In the genomic region with DNA sequence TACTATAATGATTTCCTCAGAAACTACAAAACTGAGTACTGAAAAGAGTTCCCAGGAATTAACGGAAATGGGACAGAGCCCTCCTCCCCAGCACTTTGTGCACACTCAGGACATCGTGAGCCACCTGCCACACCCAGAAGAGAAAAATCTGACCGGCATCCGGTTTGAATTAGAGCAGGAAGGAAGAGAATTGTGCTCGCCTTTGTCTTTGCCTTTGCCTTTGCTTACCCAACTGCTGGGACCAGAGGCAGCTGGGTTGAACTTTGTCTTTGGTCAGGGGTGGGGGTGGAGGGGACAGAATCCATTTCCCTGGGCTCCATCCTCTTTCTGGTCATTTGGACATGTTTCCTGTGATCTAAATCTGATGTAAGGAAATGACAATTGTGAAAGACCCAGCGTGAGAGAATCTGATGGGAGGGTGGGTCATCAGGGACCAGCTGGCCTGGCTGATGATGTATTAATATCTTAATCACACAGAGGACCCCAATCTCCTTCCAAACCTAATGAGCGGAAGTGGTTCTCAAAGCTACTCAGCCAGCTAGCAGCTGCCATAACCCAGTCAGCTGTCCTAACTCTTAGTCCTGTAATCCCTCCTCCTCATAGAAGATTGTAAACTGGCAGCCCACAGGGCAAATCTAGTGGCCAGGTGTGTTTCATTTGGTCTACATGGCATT, we compare ENCODE assay signal across 1 cellular context.
A peak's percentile ranks its signal among the peaks of the same experiment; 100 is the strongest.
TF ChIP-seq lines count a peak whose summit lies in the region.

No MANE protein-coding gene starts in this region.

TF ChIP-seq in HepG2, 621 proteins besides CTCF, POLR2A, EP300 and RAD21 (continued from another document and continues in another):
- TF ChIP-seq, protein P1, sequence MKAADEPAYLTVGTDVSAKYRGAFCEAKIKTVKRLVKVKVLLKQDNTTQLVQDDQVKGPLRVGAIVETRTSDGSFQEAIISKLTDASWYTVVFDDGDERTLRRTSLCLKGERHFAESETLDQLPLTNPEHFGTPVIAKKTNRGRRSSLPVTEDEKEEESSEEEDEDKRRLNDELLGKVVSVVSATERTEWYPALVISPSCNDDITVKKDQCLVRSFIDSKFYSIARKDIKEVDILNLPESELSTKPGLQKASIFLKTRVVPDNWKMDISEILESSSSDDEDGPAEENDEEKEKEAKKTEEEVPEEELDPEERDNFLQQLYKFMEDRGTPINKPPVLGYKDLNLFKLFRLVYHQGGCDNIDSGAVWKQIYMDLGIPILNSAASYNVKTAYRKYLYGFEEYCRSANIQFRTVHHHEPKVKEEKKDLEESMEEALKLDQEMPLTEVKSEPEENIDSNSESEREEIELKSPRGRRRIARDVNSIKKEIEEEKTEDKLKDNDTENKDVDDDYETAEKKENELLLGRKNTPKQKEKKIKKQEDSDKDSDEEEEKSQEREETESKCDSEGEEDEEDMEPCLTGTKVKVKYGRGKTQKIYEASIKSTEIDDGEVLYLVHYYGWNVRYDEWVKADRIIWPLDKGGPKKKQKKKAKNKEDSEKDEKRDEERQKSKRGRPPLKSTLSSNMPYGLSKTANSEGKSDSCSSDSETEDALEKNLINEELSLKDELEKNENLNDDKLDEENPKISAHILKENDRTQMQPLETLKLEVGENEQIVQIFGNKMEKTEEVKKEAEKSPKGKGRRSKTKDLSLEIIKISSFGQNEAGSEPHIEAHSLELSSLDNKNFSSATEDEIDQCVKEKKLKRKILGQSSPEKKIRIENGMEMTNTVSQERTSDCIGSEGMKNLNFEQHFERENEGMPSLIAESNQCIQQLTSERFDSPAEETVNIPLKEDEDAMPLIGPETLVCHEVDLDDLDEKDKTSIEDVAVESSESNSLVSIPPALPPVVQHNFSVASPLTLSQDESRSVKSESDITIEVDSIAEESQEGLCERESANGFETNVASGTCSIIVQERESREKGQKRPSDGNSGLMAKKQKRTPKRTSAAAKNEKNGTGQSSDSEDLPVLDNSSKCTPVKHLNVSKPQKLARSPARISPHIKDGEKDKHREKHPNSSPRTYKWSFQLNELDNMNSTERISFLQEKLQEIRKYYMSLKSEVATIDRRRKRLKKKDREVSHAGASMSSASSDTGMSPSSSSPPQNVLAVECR (CRISPR knock-in tag; IDR thresholded peaks at IDR 0.05; ENCODE audit: borderline replicate concordance) = peak; percentile 46; the same call in 1 of the 2 replicates
- TF ChIP-seq FOXP1 (IDR thresholded peaks at IDR 0.05) = no peak
- peak; percentile 46; the same call in 1 of the 2 replicates for TF ChIP-seq FOXP1 (CRISPR knock-in tag; IDR thresholded peaks at IDR 0.05)
- TF ChIP-seq, protein P2, sequence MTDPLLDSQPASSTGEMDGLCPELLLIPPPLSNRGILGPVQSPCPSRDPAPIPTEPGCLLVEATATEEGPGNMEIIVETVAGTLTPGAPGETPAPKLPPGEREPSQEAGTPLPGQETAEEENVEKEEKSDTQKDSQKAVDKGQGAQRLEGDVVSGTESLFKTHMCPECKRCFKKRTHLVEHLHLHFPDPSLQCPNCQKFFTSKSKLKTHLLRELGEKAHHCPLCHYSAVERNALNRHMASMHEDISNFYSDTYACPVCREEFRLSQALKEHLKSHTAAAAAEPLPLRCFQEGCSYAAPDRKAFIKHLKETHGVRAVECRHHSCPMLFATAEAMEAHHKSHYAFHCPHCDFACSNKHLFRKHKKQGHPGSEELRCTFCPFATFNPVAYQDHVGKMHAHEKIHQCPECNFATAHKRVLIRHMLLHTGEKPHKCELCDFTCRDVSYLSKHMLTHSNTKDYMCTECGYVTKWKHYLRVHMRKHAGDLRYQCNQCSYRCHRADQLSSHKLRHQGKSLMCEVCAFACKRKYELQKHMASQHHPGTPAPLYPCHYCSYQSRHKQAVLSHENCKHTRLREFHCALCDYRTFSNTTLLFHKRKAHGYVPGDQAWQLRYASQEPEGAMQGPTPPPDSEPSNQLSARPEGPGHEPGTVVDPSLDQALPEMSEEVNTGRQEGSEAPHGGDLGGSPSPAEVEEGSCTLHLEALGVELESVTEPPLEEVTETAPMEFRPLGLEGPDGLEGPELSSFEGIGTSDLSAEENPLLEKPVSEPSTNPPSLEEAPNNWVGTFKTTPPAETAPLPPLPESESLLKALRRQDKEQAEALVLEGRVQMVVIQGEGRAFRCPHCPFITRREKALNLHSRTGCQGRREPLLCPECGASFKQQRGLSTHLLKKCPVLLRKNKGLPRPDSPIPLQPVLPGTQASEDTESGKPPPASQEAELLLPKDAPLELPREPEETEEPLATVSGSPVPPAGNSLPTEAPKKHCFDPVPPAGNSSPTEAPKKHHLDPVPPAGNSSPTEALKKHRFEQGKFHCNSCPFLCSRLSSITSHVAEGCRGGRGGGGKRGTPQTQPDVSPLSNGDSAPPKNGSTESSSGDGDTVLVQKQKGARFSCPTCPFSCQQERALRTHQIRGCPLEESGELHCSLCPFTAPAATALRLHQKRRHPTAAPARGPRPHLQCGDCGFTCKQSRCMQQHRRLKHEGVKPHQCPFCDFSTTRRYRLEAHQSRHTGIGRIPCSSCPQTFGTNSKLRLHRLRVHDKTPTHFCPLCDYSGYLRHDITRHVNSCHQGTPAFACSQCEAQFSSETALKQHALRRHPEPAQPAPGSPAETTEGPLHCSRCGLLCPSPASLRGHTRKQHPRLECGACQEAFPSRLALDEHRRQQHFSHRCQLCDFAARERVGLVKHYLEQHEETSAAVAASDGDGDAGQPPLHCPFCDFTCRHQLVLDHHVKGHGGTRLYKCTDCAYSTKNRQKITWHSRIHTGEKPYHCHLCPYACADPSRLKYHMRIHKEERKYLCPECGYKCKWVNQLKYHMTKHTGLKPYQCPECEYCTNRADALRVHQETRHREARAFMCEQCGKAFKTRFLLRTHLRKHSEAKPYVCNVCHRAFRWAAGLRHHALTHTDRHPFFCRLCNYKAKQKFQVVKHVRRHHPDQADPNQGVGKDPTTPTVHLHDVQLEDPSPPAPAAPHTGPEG (CRISPR knock-in tag; IDR thresholded peaks at IDR 0.05) = 0 out of 2 replicates have a peak, but pooled peaks have one; percentile 51
- no peak for TF ChIP-seq ZNF282 (IDR thresholded peaks at IDR 0.05; ENCODE audit: partially characterized antibody)
- no peak for TF ChIP-seq ZNF17 (CRISPR knock-in tag; IDR thresholded peaks at IDR 0.05)
- no peak for TF ChIP-seq PHF5A (CRISPR knock-in tag; IDR thresholded peaks at IDR 0.05; ENCODE audit: low read depth, unreplicated experiment)
- peak; percentile 40; the same call in 1 of the 2 replicates for TF ChIP-seq HOXA3 (CRISPR knock-in tag; IDR thresholded peaks at IDR 0.05)
- TF ChIP-seq MAFF (IDR thresholded peaks at IDR 0.05; ENCODE audit: low read depth, low read length) = no peak
- TF ChIP-seq, protein P3, sequence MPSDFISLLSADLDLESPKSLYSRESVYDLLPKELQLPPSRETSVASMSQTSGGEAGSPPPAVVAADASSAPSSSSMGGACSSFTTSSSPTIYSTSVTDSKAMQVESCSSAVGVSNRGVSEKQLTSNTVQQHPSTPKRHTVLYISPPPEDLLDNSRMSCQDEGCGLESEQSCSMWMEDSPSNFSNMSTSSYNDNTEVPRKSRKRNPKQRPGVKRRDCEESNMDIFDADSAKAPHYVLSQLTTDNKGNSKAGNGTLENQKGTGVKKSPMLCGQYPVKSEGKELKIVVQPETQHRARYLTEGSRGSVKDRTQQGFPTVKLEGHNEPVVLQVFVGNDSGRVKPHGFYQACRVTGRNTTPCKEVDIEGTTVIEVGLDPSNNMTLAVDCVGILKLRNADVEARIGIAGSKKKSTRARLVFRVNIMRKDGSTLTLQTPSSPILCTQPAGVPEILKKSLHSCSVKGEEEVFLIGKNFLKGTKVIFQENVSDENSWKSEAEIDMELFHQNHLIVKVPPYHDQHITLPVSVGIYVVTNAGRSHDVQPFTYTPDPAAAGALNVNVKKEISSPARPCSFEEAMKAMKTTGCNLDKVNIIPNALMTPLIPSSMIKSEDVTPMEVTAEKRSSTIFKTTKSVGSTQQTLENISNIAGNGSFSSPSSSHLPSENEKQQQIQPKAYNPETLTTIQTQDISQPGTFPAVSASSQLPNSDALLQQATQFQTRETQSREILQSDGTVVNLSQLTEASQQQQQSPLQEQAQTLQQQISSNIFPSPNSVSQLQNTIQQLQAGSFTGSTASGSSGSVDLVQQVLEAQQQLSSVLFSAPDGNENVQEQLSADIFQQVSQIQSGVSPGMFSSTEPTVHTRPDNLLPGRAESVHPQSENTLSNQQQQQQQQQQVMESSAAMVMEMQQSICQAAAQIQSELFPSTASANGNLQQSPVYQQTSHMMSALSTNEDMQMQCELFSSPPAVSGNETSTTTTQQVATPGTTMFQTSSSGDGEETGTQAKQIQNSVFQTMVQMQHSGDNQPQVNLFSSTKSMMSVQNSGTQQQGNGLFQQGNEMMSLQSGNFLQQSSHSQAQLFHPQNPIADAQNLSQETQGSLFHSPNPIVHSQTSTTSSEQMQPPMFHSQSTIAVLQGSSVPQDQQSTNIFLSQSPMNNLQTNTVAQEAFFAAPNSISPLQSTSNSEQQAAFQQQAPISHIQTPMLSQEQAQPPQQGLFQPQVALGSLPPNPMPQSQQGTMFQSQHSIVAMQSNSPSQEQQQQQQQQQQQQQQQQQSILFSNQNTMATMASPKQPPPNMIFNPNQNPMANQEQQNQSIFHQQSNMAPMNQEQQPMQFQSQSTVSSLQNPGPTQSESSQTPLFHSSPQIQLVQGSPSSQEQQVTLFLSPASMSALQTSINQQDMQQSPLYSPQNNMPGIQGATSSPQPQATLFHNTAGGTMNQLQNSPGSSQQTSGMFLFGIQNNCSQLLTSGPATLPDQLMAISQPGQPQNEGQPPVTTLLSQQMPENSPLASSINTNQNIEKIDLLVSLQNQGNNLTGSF (CRISPR knock-in tag; IDR thresholded peaks at IDR 0.05) = no peak
- no peak for TF ChIP-seq MIER2 (CRISPR knock-in tag; IDR thresholded peaks at IDR 0.05)
- no peak for TF ChIP-seq SIN3B (IDR thresholded peaks at IDR 0.05; ENCODE audit: low read length)
- TF ChIP-seq, protein P4, sequence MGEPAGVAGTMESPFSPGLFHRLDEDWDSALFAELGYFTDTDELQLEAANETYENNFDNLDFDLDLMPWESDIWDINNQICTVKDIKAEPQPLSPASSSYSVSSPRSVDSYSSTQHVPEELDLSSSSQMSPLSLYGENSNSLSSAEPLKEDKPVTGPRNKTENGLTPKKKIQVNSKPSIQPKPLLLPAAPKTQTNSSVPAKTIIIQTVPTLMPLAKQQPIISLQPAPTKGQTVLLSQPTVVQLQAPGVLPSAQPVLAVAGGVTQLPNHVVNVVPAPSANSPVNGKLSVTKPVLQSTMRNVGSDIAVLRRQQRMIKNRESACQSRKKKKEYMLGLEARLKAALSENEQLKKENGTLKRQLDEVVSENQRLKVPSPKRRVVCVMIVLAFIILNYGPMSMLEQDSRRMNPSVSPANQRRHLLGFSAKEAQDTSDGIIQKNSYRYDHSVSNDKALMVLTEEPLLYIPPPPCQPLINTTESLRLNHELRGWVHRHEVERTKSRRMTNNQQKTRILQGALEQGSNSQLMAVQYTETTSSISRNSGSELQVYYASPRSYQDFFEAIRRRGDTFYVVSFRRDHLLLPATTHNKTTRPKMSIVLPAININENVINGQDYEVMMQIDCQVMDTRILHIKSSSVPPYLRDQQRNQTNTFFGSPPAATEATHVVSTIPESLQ (CRISPR knock-in tag; conservative IDR thresholded peaks at IDR 0.05) = no peak
- TF ChIP-seq HNRNPLL (IDR thresholded peaks at IDR 0.05; ENCODE audit: low read depth, low read length, poor library complexity, severe bottlenecking) = no peak
- TF ChIP-seq ZNF878 (CRISPR knock-in tag; IDR thresholded peaks at IDR 0.05) = 0 out of 2 replicates have a peak, but pooled peaks have one; percentile 60
- no peak for TF ChIP-seq ZNF598 (CRISPR knock-in tag; IDR thresholded peaks at IDR 0.05; ENCODE audit: borderline replicate concordance)
- no peak for TF ChIP-seq ZNF367 (CRISPR knock-in tag; IDR thresholded peaks at IDR 0.05; ENCODE audit: borderline replicate concordance)
- no peak for TF ChIP-seq BRCA1 (CRISPR knock-in tag; IDR thresholded peaks at IDR 0.05)
- TF ChIP-seq, protein P5, sequence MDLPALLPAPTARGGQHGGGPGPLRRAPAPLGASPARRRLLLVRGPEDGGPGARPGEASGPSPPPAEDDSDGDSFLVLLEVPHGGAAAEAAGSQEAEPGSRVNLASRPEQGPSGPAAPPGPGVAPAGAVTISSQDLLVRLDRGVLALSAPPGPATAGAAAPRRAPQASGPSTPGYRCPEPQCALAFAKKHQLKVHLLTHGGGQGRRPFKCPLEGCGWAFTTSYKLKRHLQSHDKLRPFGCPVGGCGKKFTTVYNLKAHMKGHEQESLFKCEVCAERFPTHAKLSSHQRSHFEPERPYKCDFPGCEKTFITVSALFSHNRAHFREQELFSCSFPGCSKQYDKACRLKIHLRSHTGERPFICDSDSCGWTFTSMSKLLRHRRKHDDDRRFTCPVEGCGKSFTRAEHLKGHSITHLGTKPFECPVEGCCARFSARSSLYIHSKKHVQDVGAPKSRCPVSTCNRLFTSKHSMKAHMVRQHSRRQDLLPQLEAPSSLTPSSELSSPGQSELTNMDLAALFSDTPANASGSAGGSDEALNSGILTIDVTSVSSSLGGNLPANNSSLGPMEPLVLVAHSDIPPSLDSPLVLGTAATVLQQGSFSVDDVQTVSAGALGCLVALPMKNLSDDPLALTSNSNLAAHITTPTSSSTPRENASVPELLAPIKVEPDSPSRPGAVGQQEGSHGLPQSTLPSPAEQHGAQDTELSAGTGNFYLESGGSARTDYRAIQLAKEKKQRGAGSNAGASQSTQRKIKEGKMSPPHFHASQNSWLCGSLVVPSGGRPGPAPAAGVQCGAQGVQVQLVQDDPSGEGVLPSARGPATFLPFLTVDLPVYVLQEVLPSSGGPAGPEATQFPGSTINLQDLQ (CRISPR knock-in tag; IDR thresholded peaks at IDR 0.05) = peak; percentile 58; the same call in 1 of the 2 replicates
- no peak for TF ChIP-seq ZNF30 (CRISPR knock-in tag; IDR thresholded peaks at IDR 0.05)
- peak; percentile 63; the same call in 1 of the 2 replicates for TF ChIP-seq ZNF124 (CRISPR knock-in tag; IDR thresholded peaks at IDR 0.05)
- TF ChIP-seq XRCC5 (optimal IDR thresholded peaks at IDR 0.05; ENCODE audit: low read length) = peak; percentile 67
- peak; percentile 66 for TF ChIP-seq RXRB (CRISPR knock-in tag; IDR thresholded peaks at IDR 0.05; ENCODE audit: borderline replicate concordance)
- no peak for TF ChIP-seq MXI1 (IDR thresholded peaks at IDR 0.05; ENCODE audit: borderline replicate concordance, low read depth, low read length)
- TF ChIP-seq, protein P6, sequence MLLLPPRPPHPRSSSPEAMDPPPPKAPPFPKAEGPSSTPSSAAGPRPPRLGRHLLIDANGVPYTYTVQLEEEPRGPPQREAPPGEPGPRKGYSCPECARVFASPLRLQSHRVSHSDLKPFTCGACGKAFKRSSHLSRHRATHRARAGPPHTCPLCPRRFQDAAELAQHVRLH (CRISPR knock-in tag; IDR thresholded peaks at IDR 0.05; ENCODE audit: borderline replicate concordance, low read depth) = no peak
